ENCODE assay signal across 8 cellular contexts in genomic region chr3:129604223-129604941, GRCh38. TPM values are rescaled to one million over a fixed set of nuclear protein-coding genes. Genes with fewer than 3 reads are reported as not detected.
DNase-seq lines count a peak whose midpoint lies in the region; ATAC-seq and TF ChIP-seq lines count a peak whose summit lies in the region.

No MANE protein-coding gene starts in this region.

- H3K9me2 ChIP-seq in HCT116 (ENCODE audit: insufficient read depth) = no peaks in the 10 kb centered on the region

- 47% methylated on average over 9 of the region's 9 CpGs for WGBS in smooth muscle cell (ENCODE audit: low lambda C conversion rate)

- H3K36me3 Mint-ChIP-seq in activated T-helper 17 cell treated with anti-CD3 and anti-CD28 coated beads, Interleukin-2, amount 50 U/mL, for 72 hours (ENCODE audit: low read depth) = no peaks in the 10 kb centered on the region

- TSS peak; percentile 70 for BruUV-seq in HCT116 (replicated peaks; lab: Mats Ljungman, UMichigan)

- peaks cover 30% of the 10 kb centered on the region for H3F3A ChIP-seq in smooth muscle cell (ENCODE audit: low read depth)

- POLR2A ChIA-PET in HCT116 (lab: Charles Lee) = no interaction called here

- H3K4me3 ChIP-seq in HCT116 (replicated peaks in 1 of 2; ENCODE audit: low read depth in 1 of 2, low read length in 2 of 2) = no peak overlapping the region
- peak overlapping the region; percentile 50 for H3K4me3 ChIP-seq in iPS-20b (ENCODE audit: low read length)
- peak overlapping the region; percentile 64 for H3K4me3 ChIP-seq in smooth muscle cell

- TF ChIP-seq CTCF in HCT116 (IDR thresholded peaks at IDR 0.05 in 2 of 3, conservative IDR thresholded peaks at IDR 0.05 in 1 of 3; ENCODE audit: borderline replicate concordance in 1 of 3, insufficient read depth in 1 of 3, low read depth in 2 of 3, low read length in 2 of 3) (no peak), smooth muscle cell (IDR thresholded peaks at IDR 0.05; ENCODE audit: borderline replicate concordance, insufficient read depth, poor library complexity, severe bottlenecking) (no peak)

- peaks cover 17% of the 10 kb centered on the region for H3K4me1 Mint-ChIP-seq in activated T-helper 17 cell treated with anti-CD3 and anti-CD28 coated beads, Interleukin-2, amount 50 U/mL, for 72 hours

- intact Hi-C loops in HCT116 (cut with micrococcal nuclease) = no loop called here

- H3K9ac ChIP-seq in HCT116 (ENCODE audit: low read length) = no peak overlapping the region
- no peak overlapping the region for H3K9ac ChIP-seq in iPS-20b (ENCODE audit: low read depth, low read length)
- no peak overlapping the region for H3K9ac ChIP-seq in smooth muscle cell (ENCODE audit: low read depth)

- H3K27ac Mint-ChIP-seq in activated T-helper 17 cell treated with anti-CD3 and anti-CD28 coated beads, Interleukin-2, amount 50 U/mL, for 72 hours = no peak overlapping the region

- no peaks in the 10 kb centered on the region for H3K36me3 ChIP-seq in HCT116 (ENCODE audit: control insufficient read depth in 1 of 2, insufficient read depth in 2 of 2, low read length in 2 of 2)
- no peaks in the 10 kb centered on the region for H3K36me3 ChIP-seq in iPS-20b (ENCODE audit: insufficient read depth, low read depth, low read length)
- no peaks in the 10 kb centered on the region for H3K36me3 ChIP-seq in smooth muscle cell (ENCODE audit: low read depth)

- ATAC-seq in HCT116 = no peak
- ATAC-seq in activated T-helper 17 cell treated with anti-CD3 and anti-CD28 coated beads, Interleukin-2, amount 50 U/mL, for 72 hours (replicated peaks) = no peak

- CTCF ChIA-PET in HCT116 (lab: Charles Lee) = no interaction called here

- H4K20me1 ChIP-seq in HCT116 (ENCODE audit: insufficient read depth) = no peaks in the 10 kb centered on the region
- H4K20me1 ChIP-seq in smooth muscle cell (ENCODE audit: low read depth) = peaks cover 56% of the 10 kb centered on the region

- H3K4me3 Mint-ChIP-seq in activated T-helper 17 cell treated with anti-CD3 and anti-CD28 coated beads, Interleukin-2, amount 50 U/mL, for 72 hours = peak overlapping the region; percentile 88

- TF ChIP-seq RAD21 in HCT116 (IDR thresholded peaks at IDR 0.05; ENCODE audit: low read depth) = no peak

- H3K27ac ChIP-seq in HCT116 (ENCODE audit: low read depth, low read length) = no peak overlapping the region
- H3K27ac ChIP-seq in iPS-20b (ENCODE audit: low read length) = no peak overlapping the region
- H3K27ac ChIP-seq in smooth muscle cell (ENCODE audit: low read depth) = peak overlapping the region; percentile 84

- H2AFZ ChIP-seq in HCT116 (ENCODE audit: low read depth, low read length, poor library complexity, severe bottlenecking) (no peak overlapping the region), smooth muscle cell (ENCODE audit: low read depth) (no peak overlapping the region)

- RAD21 ChIA-PET in HCT116 (lab: Charles Lee; ENCODE audit: low non-redundant PET in 1 of 2, low total read pairs in 2 of 2, uncharacterized antibody in 2 of 2, unreplicated experiment in 2 of 2) = no interaction called here

- H3K27me3 ChIP-seq in HCT116 (ENCODE audit: insufficient read depth, low read length) = no peaks in the 10 kb centered on the region
- peaks cover 49% of the 10 kb centered on the region for H3K27me3 ChIP-seq in iPS-20b (ENCODE audit: insufficient read depth, low read length)
- no peaks in the 10 kb centered on the region for H3K27me3 ChIP-seq in smooth muscle cell (ENCODE audit: low read depth)

- H3K9me3 Mint-ChIP-seq in activated T-helper 17 cell treated with anti-CD3 and anti-CD28 coated beads, Interleukin-2, amount 50 U/mL, for 72 hours = no peaks in the 10 kb centered on the region

- peak overlapping the region; percentile 35 for H3K4me2 ChIP-seq in HCT116 (ENCODE audit: low read length)
- H3K4me2 ChIP-seq in smooth muscle cell = peak overlapping the region; percentile 96

- TF ChIP-seq POLR2A in HCT116 (IDR thresholded peaks at IDR 0.05; ENCODE audit: borderline replicate concordance, extremely low read depth, insufficient read depth, insufficient read length) = no peak

- DNase-seq in HCT116 (ENCODE audit: low read depth, low spot score) (no peak), smooth muscle cell (lab: John Stamatoyannopoulos, UW; ENCODE audit: unreplicated experiment) (no peak), NCI-H2196 treated with DMSO at 0.1 percent for 48 hours (lab: John Stamatoyannopoulos, UW; ENCODE audit: unreplicated experiment) (no peak), NCI-H1048 (lab: John Stamatoyannopoulos, UW) (no peak), HuH-7 (ENCODE audit: low spot score) (no peak)
- DNase-seq in activated CD4-positive, CD25-positive, alpha-beta regulatory T cell (lab: John Stamatoyannopoulos, UW) = no peak

- peaks cover 45% of the 10 kb centered on the region for H3K79me2 ChIP-seq in HCT116 (ENCODE audit: insufficient read depth, low read length)
- peaks cover 68% of the 10 kb centered on the region for H3K79me2 ChIP-seq in smooth muscle cell (ENCODE audit: low read depth)

- H3K27me3 Mint-ChIP-seq in activated T-helper 17 cell treated with anti-CD3 and anti-CD28 coated beads, Interleukin-2, amount 50 U/mL, for 72 hours = peaks cover 3% of the 10 kb centered on the region

- H3K4me1 ChIP-seq in HCT116 (ENCODE audit: control insufficient read depth in 1 of 2, insufficient read depth in 2 of 2, low read length in 2 of 2) (peaks cover 15 to 48% of the 10 kb centered on the region in 2 experiments), iPS-20b (ENCODE audit: insufficient read depth, low read length) (peaks cover 29% of the 10 kb centered on the region), smooth muscle cell (ENCODE audit: low read depth) (peaks cover 30% of the 10 kb centered on the region)

- H3K9me3 ChIP-seq in HCT116 (ENCODE audit: control insufficient read depth in 1 of 2, insufficient read depth in 1 of 2, low read depth in 1 of 2, low read length in 2 of 2) (no peaks in the 10 kb centered on the region), iPS-20b (ENCODE audit: insufficient read depth, low read depth, low read length) (no peaks in the 10 kb centered on the region), smooth muscle cell (replicated peaks; ENCODE audit: low read depth) (no peaks in the 10 kb centered on the region)

TF ChIP-seq in HCT116, 20 proteins besides CTCF, POLR2A, EP300 and RAD21:
- TF ChIP-seq ZFX (IDR thresholded peaks at IDR 0.05) (no peak), SIN3A (IDR thresholded peaks at IDR 0.05; ENCODE audit: low read depth) (no peak), SRF (IDR thresholded peaks at IDR 0.05; ENCODE audit: low read depth) (no peak), TCF7L2 (IDR thresholded peaks at IDR 0.05; ENCODE audit: borderline replicate concordance, extremely low read depth, insufficient read depth, insufficient read length) (no peak), JUND (IDR thresholded peaks at IDR 0.05) (no peak), POLR2AphosphoS5 (IDR thresholded peaks at IDR 0.05; ENCODE audit: low read depth, low read length) (no peak), ELF1 (IDR thresholded peaks at IDR 0.05; ENCODE audit: borderline replicate concordance, low read depth) (no peak), EZH2phosphoT487 (IDR thresholded peaks at IDR 0.05; ENCODE audit: borderline replicate concordance) (no peak), CBX3 (IDR thresholded peaks at IDR 0.05; ENCODE audit: low read depth) (no peak), REST (IDR thresholded peaks at IDR 0.05; ENCODE audit: low read depth) (no peak), CEBPB (IDR thresholded peaks at IDR 0.05; ENCODE audit: low read depth) (no peak), FOSL1 (IDR thresholded peaks at IDR 0.05; ENCODE audit: low read depth) (no peak)

RNA-seq across cellular contexts. Expression of gene PLXND1, which starts 2.1 kb away (rescaled TPM):
- total RNA-seq in HCT116 (2021; ENCODE audit: unreplicated experiment) = 47.3 TPM
- 38.1 and 39.1 TPM in 2 replicates for polyA plus RNA-seq in HCT116 (2012)
- 1 to 10 TPM; 6.2 to 7.4 TPM for total RNA-seq in activated T-helper 17 cell treated with anti-CD3 and anti-CD28 coated beads, Interleukin-2, amount 50 U/mL, for 72 hours
- 71.2 and 94.3 TPM in 2 replicates for total RNA-seq in smooth muscle cell
- polyA plus RNA-seq in smooth muscle cell = 75.8 and 130 TPM in 2 replicates

Comparison
In these comparisons a context has a peak if more than half of its experiments do, and no peak if none do; other contexts are left out.
1. H3K4me3 ChIP-seq: peak in iPS-20b (single experiment) and smooth muscle cell (single experiment); none in HCT116 (0 of 2).